1 cellular context compared by ENCODE assay signal in the genomic region with DNA sequence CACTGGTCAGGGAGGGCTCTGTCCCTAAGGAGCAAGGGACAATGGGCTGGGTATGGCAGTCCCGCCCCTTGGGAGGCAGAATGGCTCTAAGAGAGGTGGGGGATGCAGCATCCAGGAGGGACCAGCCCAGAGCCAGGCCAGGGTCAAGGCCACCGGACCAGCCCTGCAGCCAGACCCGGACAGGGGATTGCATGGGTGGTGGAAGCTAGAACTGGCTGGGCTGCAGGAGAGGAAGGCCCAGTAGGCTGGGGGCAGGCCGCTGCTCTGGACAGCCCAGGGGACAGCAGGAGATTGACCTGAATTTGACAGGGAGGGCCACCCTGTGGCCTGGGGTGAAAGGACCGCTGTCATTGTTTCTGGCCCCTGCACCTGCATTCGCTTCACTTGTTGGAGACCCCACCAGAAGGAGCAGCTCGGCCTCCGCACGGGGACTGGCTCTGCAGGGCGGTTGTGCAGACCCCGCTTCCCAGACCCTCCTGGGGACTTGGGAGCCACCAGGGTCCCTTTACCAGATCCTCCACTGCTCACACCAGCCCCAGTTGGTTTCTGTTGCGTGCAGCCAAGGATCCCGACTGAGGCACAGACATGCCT.
TF ChIP-seq lines count a peak whose summit lies in the region.

No MANE protein-coding gene starts in this region.

TF ChIP-seq in SK-N-SH treated with all-trans-retinoic acid at 6 μM for 48 hours, 23 proteins besides CTCF, POLR2A, EP300 and RAD21 (continued from another document):
- TF ChIP-seq ISL1 (CRISPR knock-in tag; IDR thresholded peaks at IDR 0.05): no peak
- TF ChIP-seq OSR1 (CRISPR knock-in tag; IDR thresholded peaks at IDR 0.05): no peak
- no peak for TF ChIP-seq ZFP3 (CRISPR knock-in tag; IDR thresholded peaks at IDR 0.05)
